In genomic region chr22:19941365-19942070, GRCh38 we compare ENCODE assay signal across 1 cellular context.
TF ChIP-seq lines count a peak whose summit lies in the region.

TSS of gene COMT (plus strand) at chr22:19941772. CDS start at chr22:19962527, 20,755 bp downstream.
TSS of gene TXNRD2 (minus strand) at chr22:19941818. CDS start at chr22:19941803, 15 bp downstream.

TF ChIP-seq in HEK293, 187 proteins besides CTCF, POLR2A, EP300 and RAD21 (continued from another document and continues in another):
- no peak for TF ChIP-seq ZBTB44 (tag by site-specific recombination; IDR thresholded peaks at IDR 0.05)
- no peak for TF ChIP-seq AEBP2 (tag by site-specific recombination; IDR thresholded peaks at IDR 0.05; ENCODE audit: borderline replicate concordance)
- TF ChIP-seq PRDM4 (tag by site-specific recombination; IDR thresholded peaks at IDR 0.05), result no peak
- TF ChIP-seq ZNF704 (tag by site-specific recombination; IDR thresholded peaks at IDR 0.05), result no peak
- TF ChIP-seq REPIN1 (tag by site-specific recombination; IDR thresholded peaks at IDR 0.05; ENCODE audit: low read depth), result no peak
- no peak for TF ChIP-seq GFI1B (tag by site-specific recombination; IDR thresholded peaks at IDR 0.05)
- TF ChIP-seq BCL11B (tag by site-specific recombination; IDR thresholded peaks at IDR 0.05; ENCODE audit: low read depth), result no peak
- no peak for TF ChIP-seq SALL2 (tag by site-specific recombination; IDR thresholded peaks at IDR 0.05; ENCODE audit: borderline replicate concordance)
- TF ChIP-seq ZNF76 (tag by site-specific recombination; IDR thresholded peaks at IDR 0.05; ENCODE audit: borderline replicate concordance, low read depth), result peak; percentile 82; the same call in 1 of the 2 replicates
- no peak for TF ChIP-seq ZNF670 (tag by site-specific recombination; IDR thresholded peaks at IDR 0.05; ENCODE audit: low read depth)
- TF ChIP-seq ZNF423 (tag by site-specific recombination; IDR thresholded peaks at IDR 0.05), result no peak
- TF ChIP-seq ZNF658 (tag by site-specific recombination; IDR thresholded peaks at IDR 0.05), result no peak
- TF ChIP-seq ZNF626 (tag by site-specific recombination; IDR thresholded peaks at IDR 0.05), result no peak
- TF ChIP-seq ZNF513 (tag by site-specific recombination; IDR thresholded peaks at IDR 0.05), result 0 out of 2 replicates have a peak, but pooled peaks have one; percentile 29
- TF ChIP-seq ZXDB (tag by site-specific recombination; IDR thresholded peaks at IDR 0.05), result no peak
- TF ChIP-seq KLF7 (tag by site-specific recombination; IDR thresholded peaks at IDR 0.05; ENCODE audit: borderline replicate concordance), result peak; percentile 40; the same call in 1 of the 2 replicates
- no peak for TF ChIP-seq ZNF248 (tag by site-specific recombination; IDR thresholded peaks at IDR 0.05)
- no peak for TF ChIP-seq ZNF677 (tag by site-specific recombination; IDR thresholded peaks at IDR 0.05)
- TF ChIP-seq KLF10 (tag by site-specific recombination; IDR thresholded peaks at IDR 0.05), result peak; percentile 26; the same call in 1 of the 2 replicates
- no peak for TF ChIP-seq ZNF549 (tag by site-specific recombination; IDR thresholded peaks at IDR 0.05)
- 0 out of 2 replicates have a peak, but pooled peaks have one; percentile 45 for TF ChIP-seq HIC1 (tag by site-specific recombination; IDR thresholded peaks at IDR 0.05)
- TF ChIP-seq TSHZ1 (tag by site-specific recombination; IDR thresholded peaks at IDR 0.05; ENCODE audit: borderline replicate concordance), result no peak
- TF ChIP-seq ZNF654 (tag by site-specific recombination; IDR thresholded peaks at IDR 0.05; ENCODE audit: low read depth), result no peak
- TF ChIP-seq ZNF645 (tag by site-specific recombination; IDR thresholded peaks at IDR 0.05), result no peak
- no peak for TF ChIP-seq ZFP37 (tag by site-specific recombination; IDR thresholded peaks at IDR 0.05)
- TF ChIP-seq ZSCAN5A (tag by site-specific recombination; IDR thresholded peaks at IDR 0.05), result no peak
- TF ChIP-seq ZNF274 (IDR thresholded peaks at IDR 0.05; ENCODE audit: low read length), result no peak
- TF ChIP-seq ZNF274 (tag by site-specific recombination; IDR thresholded peaks at IDR 0.05; ENCODE audit: borderline replicate concordance), result no peak
- TF ChIP-seq ZNF335 (tag by site-specific recombination; conservative IDR thresholded peaks at IDR 0.05), result peak; percentile 72
- no peak for TF ChIP-seq SCRT2 (tag by site-specific recombination; IDR thresholded peaks at IDR 0.05)
- TF ChIP-seq PBX3 (CRISPR knock-in tag; IDR thresholded peaks at IDR 0.05), result no peak
- peak; percentile 51; the same call in 1 of the 2 replicates for TF ChIP-seq PATZ1 (tag by site-specific recombination; IDR thresholded peaks at IDR 0.05)
- TF ChIP-seq ZNF692 (tag by site-specific recombination; IDR thresholded peaks at IDR 0.05), result 0 out of 2 replicates have a peak, but pooled peaks have one; percentile 44
